Comparison of ENCODE assay signal across 27 cellular contexts in genomic region chr2:222909276-222909675, GRCh38. TPM values are rescaled to one million over a fixed set of nuclear protein-coding genes. Genes with fewer than 3 reads are reported as not detected.
DNase-seq lines count a peak whose midpoint lies in the region; ATAC-seq and TF ChIP-seq lines count a peak whose summit lies in the region.
"Had no signal": no experiment of that assay in that cellular context is flagged by ENCODE, and none has a peak within 500 bp of the region (broad histone marks: within the 10 kb centered on the region; RNA-seq: fewer than 3 reads in every experiment).

No MANE protein-coding gene starts in this region.

- peaks cover 4% of the 10 kb centered on the region for H3K79me1 ChIP-seq in H9 (ENCODE audit: insufficient read depth, low read depth, low read length, poor library complexity, severe bottlenecking)

- no peaks in the 10 kb centered on the region for H3K27me3 Mint-ChIP-seq in H9 (ENCODE audit: low read depth)
- no peaks in the 10 kb centered on the region for H3K27me3 Mint-ChIP-seq in osteocyte (ENCODE audit: unreplicated experiment)
- H3K27me3 Mint-ChIP-seq: CD4-positive, alpha-beta memory T cell had no signal

- no peak overlapping the region for H4K8ac ChIP-seq in H9 (replicated peaks; ENCODE audit: insufficient read length, low read depth, low read length)

- H4K91ac ChIP-seq in H9 (ENCODE audit: insufficient read length, low read depth, low read length), result no peak overlapping the region

- no peak overlapping the region for H3K56ac ChIP-seq in H9 (ENCODE audit: insufficient read length, low read depth, low read length)

- no peak overlapping the region; a peak in 1 of 5 replicates for H3K4me3 Mint-ChIP-seq in H9
- no peak overlapping the region for H3K4me3 Mint-ChIP-seq in osteocyte (ENCODE audit: unreplicated experiment)
- H3K4me3 Mint-ChIP-seq: CD4-positive, alpha-beta memory T cell; natural killer cell had no signal

- peak overlapping the region in 2 of 3 experiments; percentile 60 to 93; a peak in 4 of 7 replicates for H3K27ac Mint-ChIP-seq in H9
- H3K27ac Mint-ChIP-seq in osteocyte (ENCODE audit: unreplicated experiment), result peak overlapping the region; percentile 2
- H3K27ac Mint-ChIP-seq: CD4-positive, alpha-beta memory T cell had no signal

- H3K14ac ChIP-seq in H9 (ENCODE audit: insufficient read depth, low read length), result no peak overlapping the region

- no peak overlapping the region for H2BK15ac ChIP-seq in H9 (ENCODE audit: low read depth, low read length)

- no peak overlapping the region for H3K9ac ChIP-seq in DND-41 (ENCODE audit: low read depth, low read length)
- H3K9ac ChIP-seq in H9 (ENCODE audit: extremely low read depth, insufficient read length, low read length), result no peak overlapping the region
- H3K9ac ChIP-seq in SU-DHL-6 (ENCODE audit: low read length), result no peak overlapping the region
- H3K9ac ChIP-seq: SK-N-SH had no signal

- H3K23me2 ChIP-seq in H9 (ENCODE audit: insufficient read length, low read depth, low read length, poor library complexity, severe bottlenecking), result no peaks in the 10 kb centered on the region

- peak; percentile 60 for DNase-seq in DND-41
- no peak for DNase-seq in H9
- no peak for DNase-seq in osteocyte (ENCODE audit: extremely low spot score, unreplicated experiment)
- DNase-seq in activated gamma-delta T cell (lab: John Stamatoyannopoulos, UW), result no peak
- no peak for DNase-seq in HAP-1 (ENCODE audit: low spot score in 2 of 2)
- DNase-seq in UCSD-AML1 (lab: John Stamatoyannopoulos, UW; ENCODE audit: unreplicated experiment), result no peak
- DNase-seq: activated CD4-positive, alpha-beta T cell treated with anti-CD3 and anti-CD28 coated beads, Interleukin-2, amount 50 U/mL, for 4 hours; activated CD8-positive, alpha-beta memory T cell treated with anti-CD3 and anti-CD28 coated beads, Interleukin-2, amount 50 U/mL, for 48 hours; amniotic stem cell; CD4-positive, alpha-beta memory T cell; DMS 273 treated with DMSO at 0.1 percent for 48 hours; effector memory CD4-positive, alpha-beta T cell; foreskin melanocyte; Kasumi-1; natural killer cell; NCI-H1048; NCI-H187 treated with DMSO at 0.1 percent for 48 hours; NCI-H526 treated with DMSO at 0.1 percent for 48 hours; ovary; SK-N-SH; stimulated activated CD4-positive, alpha-beta T cell treated with anti-CD3 and anti-CD28 coated beads, Interleukin-12 subunit alpha, Interleukin-12 subunit beta, amount 100 ng/mL, for 4 hours; stimulated activated CD4-positive, alpha-beta T cell treated with anti-CD3 and anti-CD28 coated beads, Interleukin-4, amount 100 ng/mL, for 4 hours; stimulated activated naive CD4-positive, alpha-beta T cell treated with Interleukin-2 at 50 U/mL for 16 hours had no signal

- no peak overlapping the region for H3T11ph ChIP-seq in H9 (ENCODE audit: low read length)

- H2BK120ac ChIP-seq in H9 (ENCODE audit: low read depth, low read length, poor library complexity, severe bottlenecking), result no peak overlapping the region

- H3K23ac ChIP-seq in H9 (ENCODE audit: insufficient read length, low read depth, low read length), result no peak overlapping the region

- peaks cover 28% of the 10 kb centered on the region for H3F3A ChIP-seq in SU-DHL-6 (ENCODE audit: insufficient read depth)

- H3K4me3 ChIP-seq in DND-41 (ENCODE audit: low read depth in 1 of 2, low read length in 2 of 2), result no peak overlapping the region
- no peak overlapping the region for H3K4me3 ChIP-seq in SU-DHL-6 (ENCODE audit: insufficient read depth, low read length, poor library complexity, severe bottlenecking)
- no peak overlapping the region for H3K4me3 ChIP-seq in HAP-1
- H3K4me3 ChIP-seq: ovary, thoracic aorta had no signal

- H2AFZ ChIP-seq in DND-41 (ENCODE audit: low read depth, low read length) (no peak overlapping the region), H9 (ENCODE audit: low read length) (no peak overlapping the region), SU-DHL-6 (ENCODE audit: low read depth, low read length, severe bottlenecking) (no peak overlapping the region)

- in situ Hi-C loops in HAP-1 (cut with MboI; ENCODE audit: low sequenced_read_pairs), result no loop called here

- H3K9me3 Mint-ChIP-seq in H9, result no peaks in the 10 kb centered on the region
- no peaks in the 10 kb centered on the region for H3K9me3 Mint-ChIP-seq in osteocyte (ENCODE audit: unreplicated experiment)
- H3K9me3 Mint-ChIP-seq: CD4-positive, alpha-beta memory T cell; natural killer cell had no signal

- H3K36me3 Mint-ChIP-seq in H9 (ENCODE audit: insufficient read depth in 1 of 3, low read depth in 3 of 3) (peaks cover 17 to 27% (median 23%) of the 10 kb centered on the region in 3 experiments; a peak in 6 of 7 replicates), osteocyte (ENCODE audit: unreplicated experiment) (peaks cover 30% of the 10 kb centered on the region)
- H3K36me3 Mint-ChIP-seq: natural killer cell had no signal

- H3K4ac ChIP-seq in H9 (ENCODE audit: low read depth, low read length), result no peak overlapping the region

- peaks cover 19% of the 10 kb centered on the region for H3K4me1 ChIP-seq in DND-41 (ENCODE audit: insufficient read depth, low read length)
- H3K4me1 ChIP-seq in H9 (ENCODE audit: insufficient read depth, low read length), result peaks cover 8% of the 10 kb centered on the region; the same call in 1 of the 2 replicates
- no peaks in the 10 kb centered on the region for H3K4me1 ChIP-seq in HAP-1

- peak overlapping the region; percentile 52 for H3K27ac ChIP-seq in DND-41 (ENCODE audit: low read length)
- H3K27ac ChIP-seq in H9 (ENCODE audit: insufficient read length, low read depth, low read length), result peak overlapping the region; percentile 3
- H3K27ac ChIP-seq in SU-DHL-6 (ENCODE audit: low read depth, low read length), result peak overlapping the region; percentile 6; the same call in 1 of the 2 replicates
- H3K27ac ChIP-seq: ovary, thoracic aorta, VCaP had no signal

- H3K4me1 Mint-ChIP-seq in H9, result peaks cover 39 to 43% of the 10 kb centered on the region in 2 experiments
- H3K4me1 Mint-ChIP-seq in osteocyte (ENCODE audit: unreplicated experiment), result peaks cover 54% of the 10 kb centered on the region

- H2AK5ac ChIP-seq in H9 (ENCODE audit: insufficient read length, low read length), result no peak overlapping the region

- WGBS in H9 (ENCODE audit: extremely low coverage, insufficient read length, low lambda C conversion rate), result no CpG with 5 or more reads among the region's 3 CpGs

- H2BK20ac ChIP-seq in H9 (ENCODE audit: low read depth, low read length, poor library complexity, severe bottlenecking), result peak overlapping the region; percentile 75

- no peaks in the 10 kb centered on the region for H3K9me2 ChIP-seq in SU-DHL-6 (replicated peaks; ENCODE audit: insufficient read depth, low read length)
- H3K9me2 ChIP-seq: SK-N-SH had no signal

- no peak for TF ChIP-seq CTCF in DND-41 (IDR thresholded peaks at IDR 0.05; ENCODE audit: borderline replicate concordance, extremely low read depth, low read length, poor library complexity, severe bottlenecking)
- TF ChIP-seq CTCF in H9 (conservative IDR thresholded peaks at IDR 0.05), result no peak
- TF ChIP-seq CTCF in SU-DHL-6 (IDR thresholded peaks at IDR 0.05; ENCODE audit: insufficient read depth, low read length, poor library complexity, severe bottlenecking), result no peak
- no peak for TF ChIP-seq CTCF in osteocyte (IDR thresholded peaks at IDR 0.05)

- H2BK12ac ChIP-seq in H9 (ENCODE audit: insufficient read length, low read depth, low read length), result no peak overlapping the region

- H2BK5ac ChIP-seq in H9 (ENCODE audit: insufficient read length, low read length), result no peak overlapping the region

- no peak overlapping the region for H3K4me2 ChIP-seq in DND-41 (ENCODE audit: insufficient read depth, low read length)
- no peak overlapping the region for H3K4me2 ChIP-seq in H9 (ENCODE audit: insufficient read depth, insufficient read length, low read length)
- H3K4me2 ChIP-seq in SU-DHL-6 (ENCODE audit: low read depth, low read length, poor library complexity, severe bottlenecking), result no peak overlapping the region
- H3K4me2 ChIP-seq: SK-N-SH had no signal

- H4K5ac ChIP-seq in H9 (ENCODE audit: insufficient read length, low read depth, low read length), result no peak overlapping the region

- H3K79me2 ChIP-seq in DND-41 (ENCODE audit: insufficient read depth, low read length), result peaks cover 96% of the 10 kb centered on the region
- peaks cover 17% of the 10 kb centered on the region for H3K79me2 ChIP-seq in H9 (ENCODE audit: insufficient read depth, low read length)
- H3K79me2 ChIP-seq in SU-DHL-6 (ENCODE audit: insufficient read depth, low read length), result peaks cover 48% of the 10 kb centered on the region; the same call in 1 of the 2 replicates

- no peaks in the 10 kb centered on the region for H3K9me3 ChIP-seq in DND-41 (ENCODE audit: insufficient read depth, low read length, severe bottlenecking)
- H3K9me3 ChIP-seq in H9 (ENCODE audit: control insufficient read depth, low read depth, low read length), result no peaks in the 10 kb centered on the region
- no peaks in the 10 kb centered on the region for H3K9me3 ChIP-seq in SU-DHL-6 (ENCODE audit: insufficient read depth, low read length)
- H3K9me3 ChIP-seq in HAP-1, result no peaks in the 10 kb centered on the region
- H3K9me3 ChIP-seq: ovary, SK-N-SH, thoracic aorta had no signal

- H3K27me3 ChIP-seq in DND-41 (ENCODE audit: insufficient read depth, low read length, poor library complexity) (no peaks in the 10 kb centered on the region), H9 (ENCODE audit: insufficient read depth, low read length) (no peaks in the 10 kb centered on the region), SU-DHL-6 (ENCODE audit: low read length) (no peaks in the 10 kb centered on the region), HAP-1 (ENCODE audit: low read depth) (no peaks in the 10 kb centered on the region)
- H3K27me3 ChIP-seq: ovary had no signal

- ATAC-seq in DND-41 (ENCODE audit: insufficient read depth, low read depth), result peak; percentile 92
- ATAC-seq: esophagus mucosa, natural killer cell had no signal

- H4K20me1 ChIP-seq in DND-41 (ENCODE audit: insufficient read depth, low read length) (peaks cover 32% of the 10 kb centered on the region; the same call in 1 of the 2 replicates), H9 (ENCODE audit: control insufficient read depth, insufficient read depth, insufficient read length) (no peaks in the 10 kb centered on the region), SU-DHL-6 (ENCODE audit: low read depth, low read length) (no peaks in the 10 kb centered on the region)

- H3K18ac ChIP-seq in H9 (ENCODE audit: insufficient read length, low read depth, low read length), result no peak overlapping the region

- H3K36me3 ChIP-seq in DND-41 (ENCODE audit: insufficient read depth, low read length) (peaks cover 48% of the 10 kb centered on the region), SU-DHL-6 (ENCODE audit: low read length) (no peaks in the 10 kb centered on the region), HAP-1 (replicated peaks) (peaks cover 2% of the 10 kb centered on the region; the same call in 1 of the 2 replicates)
- H3K36me3 ChIP-seq: ovary had no signal

RNA-seq across cellular contexts. Expression of gene ACSL3, which starts 48.4 kb away (rescaled TPM):
- total RNA-seq in H9 (2021) (60.9 and 62.7 TPM in 2 replicates), osteocyte (129 and 131 TPM in 2 replicates)
